17 cellular contexts compared by ENCODE assay signal in genomic region chr6:82786251-82786650, GRCh38.
DNase-seq lines count a peak whose midpoint lies in the region; ATAC-seq and TF ChIP-seq lines count a peak whose summit lies in the region.
"Had no signal": no experiment of that assay in that cellular context is flagged by ENCODE, and none has a peak within 500 bp of the region (broad histone marks: within the 10 kb centered on the region; RNA-seq: fewer than 3 reads in every experiment).

No MANE protein-coding gene starts in this region.

- H3F3A ChIP-seq in neural progenitor cell (ENCODE audit: low read depth), result no peaks in the 10 kb centered on the region

- H3K27ac Mint-ChIP-seq in neural progenitor cell, result peak overlapping the region; percentile 65
- H3K27ac Mint-ChIP-seq in CD8-positive, alpha-beta memory T cell, result no peak overlapping the region

- no peak overlapping the region for H3K4me2 ChIP-seq in neural progenitor cell
- H3K4me2 ChIP-seq: BLaER1 had no signal

- peaks cover 24% of the 10 kb centered on the region for H3K36me3 Mint-ChIP-seq in neural progenitor cell
- peaks cover 0 to 3% (median 0%) of the 10 kb centered on the region in 3 donors for H3K36me3 Mint-ChIP-seq in CD8-positive, alpha-beta memory T cell

- H2AFZ ChIP-seq in neural progenitor cell (replicated peaks), result no peak overlapping the region

- H3K27ac ChIP-seq in neural progenitor cell, result no peak overlapping the region
- H3K27ac ChIP-seq in left ventricle myocardium inferior (replicated peaks), result no peak overlapping the region
- no peak overlapping the region for H3K27ac ChIP-seq in CD8-positive, alpha-beta memory T cell (ENCODE audit: low read depth, low read length)
- H3K27ac ChIP-seq: 22Rv1, BLaER1 had no signal

- POLR2A ChIA-PET in CD8-positive, alpha-beta memory T cell (lab: Charles Lee), result no interaction called here

- H4K20me1 ChIP-seq in neural progenitor cell (ENCODE audit: low read depth), result no peaks in the 10 kb centered on the region
- H4K20me1 ChIP-seq: BLaER1 had no signal

- H3K36me3 ChIP-seq in neural progenitor cell, result peaks cover 15% of the 10 kb centered on the region
- H3K36me3 ChIP-seq in left ventricle myocardium inferior, result no peaks in the 10 kb centered on the region
- H3K36me3 ChIP-seq in CD8-positive, alpha-beta memory T cell (ENCODE audit: insufficient read depth, low read length), result no peaks in the 10 kb centered on the region
- H3K36me3 ChIP-seq: BLaER1, MG63 had no signal

- no peak overlapping the region for H3K4me3 Mint-ChIP-seq in neural progenitor cell
- H3K4me3 Mint-ChIP-seq in CD8-positive, alpha-beta memory T cell, result no peak overlapping the region

- peaks cover 32% of the 10 kb centered on the region for H3K9me3 Mint-ChIP-seq in neural progenitor cell
- H3K9me3 Mint-ChIP-seq in CD8-positive, alpha-beta memory T cell, result peaks cover 2 to 13% (median 7%) of the 10 kb centered on the region in 5 donors

- H3K9me3 ChIP-seq in neural progenitor cell (ENCODE audit: low read depth) (peaks cover 10% of the 10 kb centered on the region), left ventricle myocardium inferior (replicated peaks) (peaks cover 10% of the 10 kb centered on the region)
- no peaks in the 10 kb centered on the region for H3K9me3 ChIP-seq in CD8-positive, alpha-beta memory T cell (ENCODE audit: low read length)
- H3K9me3 ChIP-seq: BLaER1, MG63 had no signal

- peaks cover 32% of the 10 kb centered on the region for H3K4me1 Mint-ChIP-seq in neural progenitor cell
- no peaks in the 10 kb centered on the region for H3K4me1 Mint-ChIP-seq in CD8-positive, alpha-beta memory T cell

- H3K4me3 ChIP-seq in neural progenitor cell, result no peak overlapping the region
- no peak overlapping the region for H3K4me3 ChIP-seq in left ventricle myocardium inferior
- H3K4me3 ChIP-seq in CD8-positive, alpha-beta memory T cell (ENCODE audit: low read length), result no peak overlapping the region
- H3K4me3 ChIP-seq: BLaER1, MG63 had no signal

- intact Hi-C loops in left ventricle myocardium inferior (cut with micrococcal nuclease), result no loop called here

- no peaks in the 10 kb centered on the region for H3K79me2 ChIP-seq in neural progenitor cell (ENCODE audit: low read depth)

- DNase-seq in NCI-H1092 treated with DMSO at 0.1 percent for 48 hours (lab: John Stamatoyannopoulos, UW), result peak; percentile 20
- DNase-seq in NCI-H1092 (lab: John Stamatoyannopoulos, UW), result no peak
- DNase-seq in NCI-H1105 (lab: John Stamatoyannopoulos, UW), result peak; percentile 15
- DNase-seq in SHP77 treated with DMSO at 0.1 percent for 48 hours (lab: John Stamatoyannopoulos, UW), result peak; percentile 95
- no peak for DNase-seq in neural progenitor cell (ENCODE audit: low spot score)
- no peak for DNase-seq in left ventricle myocardium inferior
- no peak for DNase-seq in CD8-positive, alpha-beta memory T cell
- DNase-seq: DMS79 treated with DMSO at 0.1 percent for 48 hours, KG1, MG63, NCI-H1436 treated with DMSO at 0.1 percent for 48 hours, NCI-H446, T1000 had no signal

- H3K4me1 ChIP-seq in neural progenitor cell (peaks cover 11% of the 10 kb centered on the region), left ventricle myocardium inferior (no peaks in the 10 kb centered on the region)
- H3K4me1 ChIP-seq in CD8-positive, alpha-beta memory T cell (ENCODE audit: insufficient read depth, low read length), result no peaks in the 10 kb centered on the region
- H3K4me1 ChIP-seq: BLaER1 had no signal

- TF ChIP-seq CTCF in neural progenitor cell (IDR thresholded peaks at IDR 0.05) (no peak), left ventricle myocardium inferior (IDR thresholded peaks at IDR 0.05; ENCODE audit: borderline replicate concordance) (no peak)

- no peaks in the 10 kb centered on the region for H3K27me3 Mint-ChIP-seq in neural progenitor cell (ENCODE audit: insufficient read depth, low read depth)
- H3K27me3 Mint-ChIP-seq in CD8-positive, alpha-beta memory T cell, result peaks cover 13 to 20% of the 10 kb centered on the region in 2 donors

- H3K27me3 ChIP-seq in neural progenitor cell (no peaks in the 10 kb centered on the region), left ventricle myocardium inferior (ENCODE audit: low read depth) (no peaks in the 10 kb centered on the region)
- no peaks in the 10 kb centered on the region for H3K27me3 ChIP-seq in CD8-positive, alpha-beta memory T cell (ENCODE audit: insufficient read depth, low read length, poor library complexity, severe bottlenecking)
- H3K27me3 ChIP-seq: BLaER1, MG63 had no signal

- H3K9ac ChIP-seq in neural progenitor cell, result no peak overlapping the region
- H3K9ac ChIP-seq: BLaER1 had no signal

- no peak for ATAC-seq in GM19455 (IDR thresholded peaks at IDR 0.05; ENCODE audit: unreplicated experiment)
- ATAC-seq: HCT116 had no signal

- CTCF ChIA-PET in CD8-positive, alpha-beta memory T cell (lab: Charles Lee), result no interaction called here

Comparison
In these comparisons a context has a peak if more than half of its experiments do, and no peak if none do; other contexts are left out.
1. DNase-seq: peak in NCI-H1092 treated with DMSO at 0.1 percent for 48 hours (single experiment), NCI-H1105 (single experiment) and SHP77 treated with DMSO at 0.1 percent for 48 hours (single experiment); none in NCI-H1092 (single experiment), neural progenitor cell (single experiment), left ventricle myocardium inferior (single experiment) and CD8-positive, alpha-beta memory T cell (0 of 5).